ENCODE assay signal across 21 cellular contexts in the genomic region with DNA sequence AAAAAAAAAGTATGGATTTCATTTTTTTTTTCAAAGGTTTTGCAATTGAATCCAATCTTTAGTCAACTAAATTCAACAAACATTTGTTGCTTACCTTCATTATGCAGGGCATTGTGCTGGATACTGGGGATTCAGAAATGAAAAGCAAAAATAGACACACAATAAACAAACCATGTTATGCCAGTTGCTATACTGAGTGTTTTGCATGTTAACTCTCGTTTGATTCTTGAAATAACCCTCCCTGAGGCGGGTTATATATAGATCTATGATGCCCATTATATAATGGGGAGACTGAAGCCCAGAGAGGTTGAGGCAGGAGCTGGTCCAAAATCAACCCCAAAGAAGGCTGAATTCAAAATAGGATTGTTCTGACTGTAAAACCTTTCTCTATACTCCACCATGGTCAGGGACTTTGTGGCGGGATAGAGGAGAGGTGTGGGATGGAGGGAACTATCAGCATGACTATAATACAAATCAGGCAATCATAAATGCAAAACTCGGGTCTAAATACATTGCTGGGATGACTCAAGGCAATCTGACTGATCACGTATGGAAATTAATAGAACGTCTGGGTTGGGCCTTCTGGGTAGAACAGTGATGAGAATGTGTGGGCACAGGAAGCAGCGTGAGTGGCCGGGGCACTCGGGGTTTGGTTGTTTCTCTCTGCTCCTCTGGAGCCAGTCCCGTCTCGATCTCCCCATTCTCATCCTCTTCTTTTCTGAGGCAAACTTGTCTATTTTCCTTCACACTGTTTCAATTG.
DNase-seq lines count a peak whose midpoint lies in the region; ATAC-seq and TF ChIP-seq lines count a peak whose summit lies in the region.
"Had no signal": no experiment of that assay in that cellular context is flagged by ENCODE, and none has a peak within 500 bp of the region (broad histone marks: within the 10 kb centered on the region; RNA-seq: fewer than 3 reads in every experiment).

No MANE protein-coding gene starts in this region.

- H2AFZ ChIP-seq in smooth muscle cell (ENCODE audit: low read depth): no peak overlapping the region

- H3K9me3 ChIP-seq in BLaER1 (no peaks in the 10 kb centered on the region), smooth muscle cell (replicated peaks; ENCODE audit: low read depth) (no peaks in the 10 kb centered on the region)
- H3K9me3 ChIP-seq: A549, Peyer's patch had no signal

- H3K9ac ChIP-seq in BLaER1 (no peak overlapping the region), smooth muscle cell (ENCODE audit: low read depth) (no peak overlapping the region)

- H3K27ac ChIP-seq in BLaER1 (no peak overlapping the region), smooth muscle cell (ENCODE audit: low read depth) (no peak overlapping the region)
- H3K27ac ChIP-seq: A549, Peyer's patch had no signal

- H3K27ac Mint-ChIP-seq in activated T-helper 17 cell treated with anti-CD3 and anti-CD28 coated beads, Interleukin-2, amount 50 U/mL, for 72 hours: no peak overlapping the region

- peak; percentile 64 for ATAC-seq in activated T-helper 17 cell treated with anti-CD3 and anti-CD28 coated beads, Interleukin-2, amount 50 U/mL, for 72 hours (replicated peaks)
- ATAC-seq in HG02885 (IDR thresholded peaks at IDR 0.05; ENCODE audit: poor library complexity, unreplicated experiment): no peak
- ATAC-seq: A549, K562 had no signal

- 89% methylated on average over 11 of the region's 11 CpGs for WGBS in smooth muscle cell (ENCODE audit: low lambda C conversion rate)

- H4K20me1 ChIP-seq in BLaER1 (no peaks in the 10 kb centered on the region), smooth muscle cell (ENCODE audit: low read depth) (no peaks in the 10 kb centered on the region)

- H3K4me1 ChIP-seq in BLaER1 (peaks cover 13% of the 10 kb centered on the region), smooth muscle cell (ENCODE audit: low read depth) (no peaks in the 10 kb centered on the region)
- H3K4me1 ChIP-seq: A549, Peyer's patch had no signal

- no peaks in the 10 kb centered on the region for H3K9me3 Mint-ChIP-seq in activated T-helper 17 cell treated with anti-CD3 and anti-CD28 coated beads, Interleukin-2, amount 50 U/mL, for 72 hours

- no peak overlapping the region for H3K4me3 Mint-ChIP-seq in activated T-helper 17 cell treated with anti-CD3 and anti-CD28 coated beads, Interleukin-2, amount 50 U/mL, for 72 hours
- H3K4me3 Mint-ChIP-seq: CD4-positive, alpha-beta memory T cell had no signal

- no peaks in the 10 kb centered on the region for H3K36me3 Mint-ChIP-seq in activated T-helper 17 cell treated with anti-CD3 and anti-CD28 coated beads, Interleukin-2, amount 50 U/mL, for 72 hours (ENCODE audit: low read depth)
- H3K36me3 Mint-ChIP-seq: CD4-positive, alpha-beta memory T cell had no signal

- H3K4me3 ChIP-seq in BLaER1: no peak overlapping the region
- H3K4me3 ChIP-seq in GM12865 (ENCODE audit: low read depth, low read length): peak overlapping the region; percentile 3; the same call in 1 of the 2 replicates
- H3K4me3 ChIP-seq in smooth muscle cell: no peak overlapping the region
- H3K4me3 ChIP-seq: A549, K562, Peyer's patch had no signal

- peaks cover 22% of the 10 kb centered on the region for H3K27me3 Mint-ChIP-seq in activated T-helper 17 cell treated with anti-CD3 and anti-CD28 coated beads, Interleukin-2, amount 50 U/mL, for 72 hours

- H3K79me2 ChIP-seq in smooth muscle cell (ENCODE audit: low read depth): no peaks in the 10 kb centered on the region

- DNase-seq in GM12865 (ENCODE audit: low read depth) (peak; percentile 50), NCI-H526 (lab: John Stamatoyannopoulos, UW) (peak; percentile 95 to 98), kidney glomerular epithelial cell (lab: John Stamatoyannopoulos, UW) (no peak), smooth muscle cell (lab: John Stamatoyannopoulos, UW; ENCODE audit: unreplicated experiment) (no peak)
- DNase-seq: AML-193; C1 segment of cervical spinal cord; CD4-positive, alpha-beta memory T cell; COR-L47; DMS53; H7; NCI-H1694; NCI-H2029 treated with DMSO at 0.1 percent for 48 hours; NCI-H446 treated with DMSO at 0.1 percent for 48 hours; NCI-H69; Peyer's patch; SHP77 treated with DMSO at 0.1 percent for 48 hours had no signal

- H3K36me3 ChIP-seq in BLaER1: no peaks in the 10 kb centered on the region
- no peaks in the 10 kb centered on the region for H3K36me3 ChIP-seq in smooth muscle cell (ENCODE audit: low read depth)
- H3K36me3 ChIP-seq: Peyer's patch had no signal

- H3F3A ChIP-seq in smooth muscle cell (ENCODE audit: low read depth): no peaks in the 10 kb centered on the region

- no peaks in the 10 kb centered on the region for H3K27me3 ChIP-seq in BLaER1
- H3K27me3 ChIP-seq in smooth muscle cell (ENCODE audit: low read depth): peaks cover 8% of the 10 kb centered on the region
- H3K27me3 ChIP-seq: Peyer's patch had no signal

- H3K4me1 Mint-ChIP-seq in activated T-helper 17 cell treated with anti-CD3 and anti-CD28 coated beads, Interleukin-2, amount 50 U/mL, for 72 hours: no peaks in the 10 kb centered on the region

- TF ChIP-seq CTCF in GM12865 (IDR thresholded peaks at IDR 0.05; ENCODE audit: insufficient read depth, low read depth, low read length, missing control alignments): no peak
- TF ChIP-seq CTCF in smooth muscle cell (IDR thresholded peaks at IDR 0.05; ENCODE audit: borderline replicate concordance, insufficient read depth, poor library complexity, severe bottlenecking): no peak

- H3K4me2 ChIP-seq in BLaER1 (0 out of 2 replicates have a peak overlapping the region, but pooled peaks have one; percentile 17), smooth muscle cell (no peak overlapping the region)
- H3K4me2 ChIP-seq: A549 had no signal

Comparison
In these comparisons a context has a peak if more than half of its experiments do, and no peak if none do; other contexts are left out.
1. DNase-seq: peak in GM12865 (single experiment) and NCI-H526 (2 of 2); none in kidney glomerular epithelial cell (single experiment) and smooth muscle cell (single experiment).